Comparison of ENCODE assay signal across 10 cellular contexts in genomic region chr1:11062965-11063401, GRCh38. TPM values are rescaled to one million over a fixed set of nuclear protein-coding genes. Genes with fewer than 3 reads are reported as not detected.
DNase-seq lines count a peak whose midpoint lies in the region; ATAC-seq, FAIRE-seq and TF ChIP-seq lines count a peak whose summit lies in the region.
"Had no signal": no experiment of that assay in that cellular context is flagged by ENCODE, and none has a peak within 500 bp of the region (broad histone marks: within the 10 kb centered on the region; RNA-seq: fewer than 3 reads in every experiment).

No MANE protein-coding gene starts in this region.

- no peaks in the 10 kb centered on the region for H3K27me3 Mint-ChIP-seq in type B pancreatic cell

- H3K79me2 ChIP-seq in HepG2 (ENCODE audit: insufficient read depth, low read length): peaks cover 16% of the 10 kb centered on the region

- no peak overlapping the region for H2AFZ ChIP-seq in HepG2 (ENCODE audit: low read length)

- no peak overlapping the region for H3K4me2 ChIP-seq in HepG2 (ENCODE audit: low read depth, low read length)

- no peak for FAIRE-seq in HepG2 (lab: Jason Lieb, UNC)
- FAIRE-seq: colon had no signal

- TF ChIP-seq EP300 in HepG2 (IDR thresholded peaks at IDR 0.05; ENCODE audit: low read depth in 2 of 2, low read length in 2 of 2) (no peak), HepG2 (CRISPR knock-in tag; IDR thresholded peaks at IDR 0.05; ENCODE audit: borderline replicate concordance) (no peak)

- peaks cover 11% of the 10 kb centered on the region for H3K4me1 Mint-ChIP-seq in type B pancreatic cell (ENCODE audit: unreplicated experiment)

- no peaks in the 10 kb centered on the region for H3K9me3 Mint-ChIP-seq in type B pancreatic cell

- H3K27me3 ChIP-seq in HepG2 (ENCODE audit: control insufficient read depth in 1 of 2, insufficient read depth in 2 of 2, low read length in 2 of 2) (no peaks in the 10 kb centered on the region; a peak in 1 of 5 replicates), right lobe of liver (no peaks in the 10 kb centered on the region)

- ATAC-seq in HepG2 (no peak), right lobe of liver (no peak), GM18519 (IDR thresholded peaks at IDR 0.05; ENCODE audit: low FRiP score, unreplicated experiment) (no peak)

- no peak for TF ChIP-seq RAD21 in HepG2 (CRISPR knock-in tag; IDR thresholded peaks at IDR 0.05)

- in situ Hi-C loops in HepG2 (cut with HindIII; ENCODE audit: extremely low pct_ligation_motif_present, low pct_unique_long_range_greater_than_20kb): no loop called here
- in situ Hi-C loops in astrocyte of the cerebellum (cut with HindIII; ENCODE audit: low sequenced_read_pairs): loop anchor here (5.0 kb wide), 1 partner anchor 154 kb away; no protein-coding TSS in a partner anchor

- no TSS peak for BruUV-seq in HepG2 (replicated peaks; lab: Mats Ljungman, UMichigan)

- H3K4me3 Mint-ChIP-seq in type B pancreatic cell: peak overlapping the region; percentile 36

- H3K9ac ChIP-seq in HepG2 (ENCODE audit: insufficient read depth, low read depth, low read length): no peak overlapping the region

- TF ChIP-seq CTCF in HepG2 (CRISPR knock-in tag; IDR thresholded peaks at IDR 0.05) (no peak), right lobe of liver (IDR thresholded peaks at IDR 0.05) (no peak), astrocyte of the cerebellum (IDR thresholded peaks at IDR 0.05; ENCODE audit: low read depth, low read length, missing control alignments) (no peak), type B pancreatic cell (conservative IDR thresholded peaks at IDR 0.05) (no peak)

- no peaks in the 10 kb centered on the region for H4K20me1 ChIP-seq in HepG2 (ENCODE audit: insufficient read depth, low read length)

- 96% methylated on average over 3 of the region's 3 CpGs for WGBS in HepG2 (ENCODE audit: low lambda C conversion rate)
- WGBS in right lobe of liver (ENCODE audit: insufficient coverage, low coverage, low lambda C conversion rate, missing lambda C conversion rate): 44% methylated on average over 2 of the region's 3 CpGs

- TF ChIP-seq POLR2A in HepG2 (IDR thresholded peaks at IDR 0.05; ENCODE audit: insufficient read depth in 1 of 2, low read depth in 2 of 2, low read length in 2 of 2): no peak
- no peak for TF ChIP-seq POLR2A in right lobe of liver (IDR thresholded peaks at IDR 0.05)

- H3K9me3 ChIP-seq in HepG2 (ENCODE audit: low read length) (no peaks in the 10 kb centered on the region), right lobe of liver (no peaks in the 10 kb centered on the region)

- H3K4me1 ChIP-seq in HepG2 (ENCODE audit: insufficient read depth, low read length) (peaks cover 24% of the 10 kb centered on the region), right lobe of liver (peaks cover 0 to 7% (median 3%) of the 10 kb centered on the region in 4 donors)

- POLR2A ChIA-PET in HepG2 (lab: Yijun Ruan, JAX): interaction anchor here (2.6 kb wide), 1 partner anchor 25 kb away, joined by 9 read pairs; no protein-coding TSS in a partner anchor

- H3K36me3 ChIP-seq in HepG2 (replicated peaks in 1 of 2; ENCODE audit: control insufficient read depth in 1 of 2, insufficient read depth in 2 of 2, low read length in 2 of 2): peaks cover 11 to 37% of the 10 kb centered on the region in 2 experiments; a peak in 4 of 5 replicates
- H3K36me3 ChIP-seq in right lobe of liver: peaks cover 0 to 22% (median 13%) of the 10 kb centered on the region in 4 donors

- DNase-seq in HepG2 (ENCODE audit: low spot score) (no peak), right lobe of liver (no peak), NCI-H2029 treated with DMSO at 0.1 percent for 48 hours (lab: John Stamatoyannopoulos, UW) (peak; percentile 81), astrocyte of the cerebellum (ENCODE audit: low read depth) (peak; percentile 91), type B pancreatic cell (ENCODE audit: extremely low spot score, unreplicated experiment) (no peak), SKM-1 treated with dmso at 0.1 percent for 144 hours (lab: John Stamatoyannopoulos, UW; ENCODE audit: unreplicated experiment) (no peak), nucleus accumbens (lab: John Stamatoyannopoulos, UW) (no peak)

- intact Hi-C loops in HepG2 (cut with micrococcal nuclease; ENCODE audit: unreplicated experiment): no loop called here
- intact Hi-C loops in right lobe of liver (cut with DNase I): no loop called here

- H3K27ac Mint-ChIP-seq in type B pancreatic cell: no peak overlapping the region

- CTCF ChIA-PET in HepG2 (lab: Yijun Ruan, JAX; ENCODE audit: low intra/inter-chr PET ratio, low total read pairs): no interaction called here

- H3K4me3 ChIP-seq in HepG2 (replicated peaks in 1 of 3; ENCODE audit: insufficient read depth in 1 of 3, low read depth in 2 of 3, low read length in 3 of 3) (no peak overlapping the region), right lobe of liver (no peak overlapping the region), astrocyte of the cerebellum (ENCODE audit: low read depth, low read length) (no peak overlapping the region)

- no peak overlapping the region for H3K27ac ChIP-seq in HepG2 (ENCODE audit: extremely low read length, insufficient read depth, low read length)
- no peak overlapping the region for H3K27ac ChIP-seq in right lobe of liver

- peaks cover 10% of the 10 kb centered on the region for H3K36me3 Mint-ChIP-seq in type B pancreatic cell

RNA-seq across cellular contexts. Expression of gene SRM, which starts 3.2 kb away (rescaled TPM):
- 30.3 and 31.8 TPM in 2 replicates for total RNA-seq in HepG2 (2016; rRNA removed; fragmentation: Illumina TruSeq; extraction: Trizol)
- total RNA-seq in HepG2 (2016; cell fraction: cytosol; rRNA removed; fragmentation: Illumina TruSeq; extraction: Trizol; ENCODE audit: low read depth): 135 and 147 TPM in 2 replicates
- total RNA-seq in HepG2 (2016; cell fraction: insoluble cytoplasmic fraction; rRNA removed; fragmentation: Illumina TruSeq; extraction: Trizol): 25.7 and 30.7 TPM in 2 replicates
- total RNA-seq in HepG2 (2016; cell fraction: membrane; rRNA removed; fragmentation: Illumina TruSeq; extraction: Trizol): 114 and 136 TPM in 2 replicates
- total RNA-seq in HepG2 (2016; cell fraction: nucleus; rRNA removed; fragmentation: Illumina TruSeq; extraction: Trizol): 26.5 and 27.5 TPM in 2 replicates
- polyA plus RNA-seq in HepG2 (2011; rRNA removed): 27.9 and 28.9 TPM in 2 replicates
- polyA plus RNA-seq in HepG2 (2011; cell fraction: cytosol; rRNA removed): 31.9 and 46.3 TPM in 2 replicates
- polyA plus RNA-seq in HepG2 (2011; cell fraction: nucleus; rRNA removed): 45.6 and 49.3 TPM in 2 replicates
- 65.4 and 89.3 TPM in 2 replicates for polyA plus RNA-seq in HepG2 (2012)
- polyA plus RNA-seq in HepG2 (2016; cell fraction: cytosol; fragmentation: Illumina TruSeq; extraction: Trizol; ENCODE audit: low read depth): 838 and 884 TPM in 2 replicates
- 117 and 162 TPM in 2 replicates for polyA plus RNA-seq in HepG2 (2016; cell fraction: insoluble cytoplasmic fraction; fragmentation: Illumina TruSeq; extraction: Trizol; ENCODE audit: low read depth)
- polyA plus RNA-seq in HepG2 (2016; cell fraction: membrane; fragmentation: Illumina TruSeq; extraction: Trizol; ENCODE audit: low read depth): 559 and 572 TPM in 2 replicates
- polyA plus RNA-seq in HepG2 (2016; cell fraction: nucleus; fragmentation: Illumina TruSeq; extraction: Trizol; ENCODE audit: insufficient read depth, low read depth): 139 and 141 TPM in 2 replicates
- 88.7 and 179 TPM in 2 replicates for polyA minus RNA-seq in HepG2 (2011; rRNA and poly(A)+ RNA removed; ENCODE audit: low replicate concordance)
- 52.4 and 61.3 TPM in 2 replicates for polyA minus RNA-seq in HepG2 (2011; cell fraction: cytosol; rRNA and poly(A)+ RNA removed)
- polyA minus RNA-seq in HepG2 (2011; cell fraction: nucleus; rRNA and poly(A)+ RNA removed): 19.2 and 22.9 TPM in 2 replicates
- total RNA-seq in right lobe of liver: 10 to 100 TPM; 24.3 to 72.8 (median 31.6) TPM
- total RNA-seq in type B pancreatic cell (ENCODE audit: low replicate concordance): 61.5 and 92.6 TPM in 2 replicates

RNA-seq across cellular contexts. Expression of gene MASP2, which starts 15.9 kb away (rescaled TPM):
- 3.7 and 7.1 TPM in 2 replicates for total RNA-seq in HepG2 (2016; rRNA removed; fragmentation: Illumina TruSeq; extraction: Trizol)
- total RNA-seq in HepG2 (2016; cell fraction: cytosol; rRNA removed; fragmentation: Illumina TruSeq; extraction: Trizol; ENCODE audit: low read depth): 4.0 and 4.1 TPM in 2 replicates
- 3.6 and 8.1 TPM in 2 replicates for total RNA-seq in HepG2 (2016; cell fraction: insoluble cytoplasmic fraction; rRNA removed; fragmentation: Illumina TruSeq; extraction: Trizol)
- total RNA-seq in HepG2 (2016; cell fraction: membrane; rRNA removed; fragmentation: Illumina TruSeq; extraction: Trizol): 4.8 TPM in 2 replicates
- 5.4 and 6.7 TPM in 2 replicates for total RNA-seq in HepG2 (2016; cell fraction: nucleus; rRNA removed; fragmentation: Illumina TruSeq; extraction: Trizol)
- 11.8 and 16.7 TPM in 2 replicates for polyA plus RNA-seq in HepG2 (2011; rRNA removed)
- polyA plus RNA-seq in HepG2 (2011; cell fraction: cytosol; rRNA removed): 10.8 and 16.3 TPM in 2 replicates
- polyA plus RNA-seq in HepG2 (2011; cell fraction: nucleus; rRNA removed): 17.0 and 17.1 TPM in 2 replicates
- 6.6 and 7.0 TPM in 2 replicates for polyA plus RNA-seq in HepG2 (2012)
- polyA plus RNA-seq in HepG2 (2016; cell fraction: cytosol; fragmentation: Illumina TruSeq; extraction: Trizol; ENCODE audit: low read depth): 4.2 and 4.5 TPM in 2 replicates
- 5.6 and 6.9 TPM in 2 replicates for polyA plus RNA-seq in HepG2 (2016; cell fraction: insoluble cytoplasmic fraction; fragmentation: Illumina TruSeq; extraction: Trizol; ENCODE audit: low read depth)
- 5.1 and 5.7 TPM in 2 replicates for polyA plus RNA-seq in HepG2 (2016; cell fraction: membrane; fragmentation: Illumina TruSeq; extraction: Trizol; ENCODE audit: low read depth)
- 23.4 and 24.9 TPM in 2 replicates for polyA plus RNA-seq in HepG2 (2016; cell fraction: nucleus; fragmentation: Illumina TruSeq; extraction: Trizol; ENCODE audit: insufficient read depth, low read depth)
- 1.6 and 14.9 TPM in 2 replicates for polyA minus RNA-seq in HepG2 (2011; rRNA and poly(A)+ RNA removed; ENCODE audit: low replicate concordance)
- 5.7 and 6.9 TPM in 2 replicates for polyA minus RNA-seq in HepG2 (2011; cell fraction: cytosol; rRNA and poly(A)+ RNA removed)
- 9.3 and 9.4 TPM in 2 replicates for polyA minus RNA-seq in HepG2 (2011; cell fraction: nucleus; rRNA and poly(A)+ RNA removed)
- total RNA-seq in right lobe of liver: 100 to 1,000 TPM; 144 to 222 (median 185) TPM
- 0.29 and 0.34 TPM in 2 replicates for total RNA-seq in type B pancreatic cell (ENCODE audit: low replicate concordance)
- polyA plus RNA-seq: neural cell had no signal

RNA-seq across cellular contexts. Expression of gene EXOSC10, which starts 36.7 kb away (rescaled TPM):
- total RNA-seq in HepG2 (2016; rRNA removed; fragmentation: Illumina TruSeq; extraction: Trizol) (67.6 and 68.7 TPM in 2 replicates), right lobe of liver (10 to 100 TPM; 13.4 to 32.4 (median 20.7) TPM), type B pancreatic cell (ENCODE audit: low replicate concordance) (63.5 and 81.8 TPM in 2 replicates)
- 16.6 and 19.3 TPM in 2 replicates for total RNA-seq in HepG2 (2016; cell fraction: cytosol; rRNA removed; fragmentation: Illumina TruSeq; extraction: Trizol; ENCODE audit: low read depth)
- 64.1 and 68.9 TPM in 2 replicates for total RNA-seq in HepG2 (2016; cell fraction: insoluble cytoplasmic fraction; rRNA removed; fragmentation: Illumina TruSeq; extraction: Trizol)
- total RNA-seq in HepG2 (2016; cell fraction: membrane; rRNA removed; fragmentation: Illumina TruSeq; extraction: Trizol): 19.3 and 22.8 TPM in 2 replicates
- total RNA-seq in HepG2 (2016; cell fraction: nucleus; rRNA removed; fragmentation: Illumina TruSeq; extraction: Trizol): 56.2 and 67.2 TPM in 2 replicates
- 37.4 and 48.4 TPM in 2 replicates for polyA plus RNA-seq in HepG2 (2011; rRNA removed)
- polyA plus RNA-seq in HepG2 (2011; cell fraction: cytosol; rRNA removed): 33.5 and 35.4 TPM in 2 replicates
- 128 and 156 TPM in 2 replicates for polyA plus RNA-seq in HepG2 (2011; cell fraction: nucleus; rRNA removed)
- 38.0 and 43.1 TPM in 2 replicates for polyA plus RNA-seq in HepG2 (2012)
- 7.9 and 8.4 TPM in 2 replicates for polyA plus RNA-seq in HepG2 (2016; cell fraction: cytosol; fragmentation: Illumina TruSeq; extraction: Trizol; ENCODE audit: low read depth)
- 64.7 and 72.3 TPM in 2 replicates for polyA plus RNA-seq in HepG2 (2016; cell fraction: insoluble cytoplasmic fraction; fragmentation: Illumina TruSeq; extraction: Trizol; ENCODE audit: low read depth)
- polyA plus RNA-seq in HepG2 (2016; cell fraction: membrane; fragmentation: Illumina TruSeq; extraction: Trizol; ENCODE audit: low read depth): 9.4 and 13.9 TPM in 2 replicates
- 144 and 154 TPM in 2 replicates for polyA plus RNA-seq in HepG2 (2016; cell fraction: nucleus; fragmentation: Illumina TruSeq; extraction: Trizol; ENCODE audit: insufficient read depth, low read depth)
- 34.2 and 70.1 TPM in 2 replicates for polyA minus RNA-seq in HepG2 (2011; rRNA and poly(A)+ RNA removed; ENCODE audit: low replicate concordance)
- 21.7 and 22.2 TPM in 2 replicates for polyA minus RNA-seq in HepG2 (2011; cell fraction: cytosol; rRNA and poly(A)+ RNA removed)
- polyA minus RNA-seq in HepG2 (2011; cell fraction: nucleus; rRNA and poly(A)+ RNA removed): 95.5 and 98.0 TPM in 2 replicates

RNA-seq across cellular contexts. Expression of gene TARDBP, which starts 50.5 kb away (rescaled TPM):
- 62.4 and 159 TPM in 2 replicates for total RNA-seq in HepG2 (2016; rRNA removed; fragmentation: Illumina TruSeq; extraction: Trizol)
- total RNA-seq in HepG2 (2016; cell fraction: cytosol; rRNA removed; fragmentation: Illumina TruSeq; extraction: Trizol; ENCODE audit: low read depth): 18.0 and 22.2 TPM in 2 replicates
- total RNA-seq in HepG2 (2016; cell fraction: insoluble cytoplasmic fraction; rRNA removed; fragmentation: Illumina TruSeq; extraction: Trizol): 61.9 and 166 TPM in 2 replicates
- total RNA-seq in HepG2 (2016; cell fraction: membrane; rRNA removed; fragmentation: Illumina TruSeq; extraction: Trizol): 44.5 and 57.9 TPM in 2 replicates
- total RNA-seq in HepG2 (2016; cell fraction: nucleus; rRNA removed; fragmentation: Illumina TruSeq; extraction: Trizol): 75.1 and 75.6 TPM in 2 replicates
- polyA plus RNA-seq in HepG2 (2011; rRNA removed): 78.1 and 93.0 TPM in 2 replicates
- 52.7 and 80.2 TPM in 2 replicates for polyA plus RNA-seq in HepG2 (2011; cell fraction: cytosol; rRNA removed)
- 205 and 230 TPM in 2 replicates for polyA plus RNA-seq in HepG2 (2011; cell fraction: nucleus; rRNA removed)
- polyA plus RNA-seq in HepG2 (2012): 127 and 172 TPM in 2 replicates
- polyA plus RNA-seq in HepG2 (2016; cell fraction: cytosol; fragmentation: Illumina TruSeq; extraction: Trizol; ENCODE audit: low read depth): 10.2 and 11.3 TPM in 2 replicates
- polyA plus RNA-seq in HepG2 (2016; cell fraction: insoluble cytoplasmic fraction; fragmentation: Illumina TruSeq; extraction: Trizol; ENCODE audit: low read depth): 370 and 411 TPM in 2 replicates
- polyA plus RNA-seq in HepG2 (2016; cell fraction: membrane; fragmentation: Illumina TruSeq; extraction: Trizol; ENCODE audit: low read depth): 38.9 and 43.1 TPM in 2 replicates
- polyA plus RNA-seq in HepG2 (2016; cell fraction: nucleus; fragmentation: Illumina TruSeq; extraction: Trizol; ENCODE audit: insufficient read depth, low read depth): 236 and 265 TPM in 2 replicates
- polyA minus RNA-seq in HepG2 (2011; rRNA and poly(A)+ RNA removed; ENCODE audit: low replicate concordance): 37.3 and 69.3 TPM in 2 replicates
- 75.8 and 85.2 TPM in 2 replicates for polyA minus RNA-seq in HepG2 (2011; cell fraction: cytosol; rRNA and poly(A)+ RNA removed)
- 227 and 240 TPM in 2 replicates for polyA minus RNA-seq in HepG2 (2011; cell fraction: nucleus; rRNA and poly(A)+ RNA removed)
- total RNA-seq in right lobe of liver: 10 to 100 TPM; 57.2 to 84.4 (median 73.8) TPM
- 153 and 188 TPM in 2 replicates for total RNA-seq in type B pancreatic cell (ENCODE audit: low replicate concordance)

Comparison
In these comparisons a context has a peak if more than half of its experiments do, and no peak if none do; other contexts are left out.
1. RNA of gene MASP2, which starts 15.9 kb away (total RNA-seq): 144 to 222 TPM in right lobe of liver; 3.6 to 8.1 TPM in HepG2 and 0.29 to 0.34 TPM in type B pancreatic cell; every median in the first group is over 10 times any median in the second.
2. DNase-seq: peak in NCI-H2029 treated with DMSO at 0.1 percent for 48 hours (single experiment) and astrocyte of the cerebellum (single experiment); none in HepG2 (single experiment), right lobe of liver (0 of 3), type B pancreatic cell (single experiment), SKM-1 treated with dmso at 0.1 percent for 144 hours (single experiment) and nucleus accumbens (0 of 56).